In genomic region chr2:108448678-108449409, GRCh38 we compare ENCODE assay signal across 8 cellular contexts. TPM values are rescaled to one million over a fixed set of nuclear protein-coding genes. Genes with fewer than 3 reads are reported as not detected.
A peak's percentile ranks its signal among the peaks of the same experiment; 100 is the strongest.
DNase-seq lines count a peak whose midpoint lies in the region; ATAC-seq and TF ChIP-seq lines count a peak whose summit lies in the region.

TSS of gene GCC2 (plus strand) at chr2:108449206. CDS start at chr2:108449275, 69 bp downstream.

- H3K27me3 Mint-ChIP-seq in naive thymus-derived CD4-positive, alpha-beta T cell: no peaks in the 10 kb centered on the region
- H3K27me3 Mint-ChIP-seq in stimulated activated memory B cell treated with anti-CD40 and anti-IgM and Interleukin-4, amounts not matched to agents 10 μg/mL and 1 μg/mL and 100 μg/mL, for 72 hours: no peaks in the 10 kb centered on the region

- intact Hi-C loops in naive thymus-derived CD4-positive, alpha-beta T cell (cut with micrococcal nuclease): loop anchor here (1.0 to 5.0 kb wide), 8 partner anchors 16 to 1166 kb away; partner anchors contain the start of genes CCDC138 (in 2 of the 2), LIMS1 (in 2 of the 2), RANBP2 (in 2 of the 2) and SOWAHC (in 1 of the 2)

- H3K4me1 ChIP-seq in fibroblast of lung (ENCODE audit: control insufficient read depth, extremely low read depth, insufficient read depth, low read length): peaks cover 2% of the 10 kb centered on the region
- H3K4me1 ChIP-seq in naive thymus-derived CD4-positive, alpha-beta T cell (ENCODE audit: control insufficient read depth in 2 of 2, insufficient read depth in 2 of 2, low read length in 2 of 2): peaks cover 15 to 23% of the 10 kb centered on the region in 2 donors

- CTCF ChIA-PET in naive thymus-derived CD4-positive, alpha-beta T cell (lab: Charles Lee): no interaction called here

- DNase-seq in EH (ENCODE audit: low read depth) (peak; percentile 92), GOT3 (lab: John Stamatoyannopoulos, UW) (peak; percentile 78), LHCN-M2 (ENCODE audit: low read depth) (peak; percentile 87), RPMI7951 (ENCODE audit: low read depth) (peak; percentile 90), activated T-helper 1 cell treated with Interleukin-2 at 50 U/mL for 16 hours (ENCODE audit: low read depth) (peak; percentile 95), fibroblast of lung (ENCODE audit: low read depth in 2 of 2) (peak; percentile 90 to 94)
- DNase-seq in naive thymus-derived CD4-positive, alpha-beta T cell: peak; percentile 92 to 98 (median 96)

- POLR2A ChIA-PET in naive thymus-derived CD4-positive, alpha-beta T cell (lab: Charles Lee): interaction anchor here (1.0 to 2.5 kb wide), 6 partner anchors 8 to 270 kb away, joined by 3 to 8 read pairs (median 6); partner anchors contain the start of gene RANBP2

- H3K27ac ChIP-seq in fibroblast of lung (ENCODE audit: insufficient read depth, low read length): peak within 1 kb of the TSS; percentile 96
- H3K27ac ChIP-seq in naive thymus-derived CD4-positive, alpha-beta T cell (ENCODE audit: low read depth, low read length): peak within 1 kb of the TSS; percentile 97

- peaks cover 2% of the 10 kb centered on the region for H3K79me2 ChIP-seq in fibroblast of lung (ENCODE audit: control insufficient read depth, insufficient read depth, low read length)

- ATAC-seq in naive thymus-derived CD4-positive, alpha-beta T cell: peak; percentile 98
- ATAC-seq in stimulated activated memory B cell treated with anti-CD40 and anti-IgM and Interleukin-4, amounts not matched to agents 10 μg/mL and 1 μg/mL and 100 μg/mL, for 72 hours: peak; percentile 100

- no peak for TF ChIP-seq CTCF in fibroblast of lung (conservative IDR thresholded peaks at IDR 0.05 in 1 of 2, IDR thresholded peaks at IDR 0.05 in 1 of 2; ENCODE audit: low read depth in 1 of 2, low read length in 2 of 2)

- peak within 1 kb of the TSS; percentile 86 for H3K9ac ChIP-seq in fibroblast of lung (ENCODE audit: insufficient read depth, low read length)

- H3K4me1 Mint-ChIP-seq in naive thymus-derived CD4-positive, alpha-beta T cell: peaks cover 18 to 54% (median 46%) of the 10 kb centered on the region in 7 donors
- H3K4me1 Mint-ChIP-seq in stimulated activated memory B cell treated with anti-CD40 and anti-IgM and Interleukin-4, amounts not matched to agents 10 μg/mL and 1 μg/mL and 100 μg/mL, for 72 hours: peaks cover 31% of the 10 kb centered on the region

- peaks cover 2% of the 10 kb centered on the region for H3K36me3 ChIP-seq in fibroblast of lung (ENCODE audit: control insufficient read depth, insufficient read depth, low read length)
- peaks cover 10 to 32% (median 20%) of the 10 kb centered on the region in 3 experiments for H3K36me3 ChIP-seq in naive thymus-derived CD4-positive, alpha-beta T cell (ENCODE audit: control insufficient read depth in 2 of 3, insufficient read depth in 3 of 3, low read length in 3 of 3)

- peak within 1 kb of the TSS; percentile 82 to 98 (median 92) for H3K4me3 ChIP-seq in fibroblast of lung (replicated peaks in 1 of 4; ENCODE audit: control extremely low read depth in 1 of 4, insufficient read depth in 1 of 4, low read depth in 3 of 4, low read length in 4 of 4)
- peak within 1 kb of the TSS; percentile 99 for H3K4me3 ChIP-seq in naive thymus-derived CD4-positive, alpha-beta T cell (ENCODE audit: low read length)

- H3K27me3 ChIP-seq in fibroblast of lung (ENCODE audit: control insufficient read depth, insufficient read depth, low read length): no peaks in the 10 kb centered on the region
- H3K27me3 ChIP-seq in naive thymus-derived CD4-positive, alpha-beta T cell (ENCODE audit: control insufficient read depth in 2 of 2, insufficient read depth in 2 of 2, low read length in 2 of 2): no peaks in the 10 kb centered on the region

- peak within 1 kb of the TSS; percentile 97 to 100 (median 98) for H3K27ac Mint-ChIP-seq in naive thymus-derived CD4-positive, alpha-beta T cell
- peak within 1 kb of the TSS; percentile 91 for H3K27ac Mint-ChIP-seq in stimulated activated memory B cell treated with anti-CD40 and anti-IgM and Interleukin-4, amounts not matched to agents 10 μg/mL and 1 μg/mL and 100 μg/mL, for 72 hours

- H3K4me3 Mint-ChIP-seq in naive thymus-derived CD4-positive, alpha-beta T cell: peak within 1 kb of the TSS; percentile 93 to 100 (median 97)
- peak within 1 kb of the TSS; percentile 96 for H3K4me3 Mint-ChIP-seq in stimulated activated memory B cell treated with anti-CD40 and anti-IgM and Interleukin-4, amounts not matched to agents 10 μg/mL and 1 μg/mL and 100 μg/mL, for 72 hours

- H3K36me3 Mint-ChIP-seq in naive thymus-derived CD4-positive, alpha-beta T cell: peaks cover 4 to 29% (median 14%) of the 10 kb centered on the region in 5 donors
- peaks cover 20% of the 10 kb centered on the region for H3K36me3 Mint-ChIP-seq in stimulated activated memory B cell treated with anti-CD40 and anti-IgM and Interleukin-4, amounts not matched to agents 10 μg/mL and 1 μg/mL and 100 μg/mL, for 72 hours

- H2AFZ ChIP-seq in fibroblast of lung (ENCODE audit: low read length): peak within 1 kb of the TSS; percentile 92

- H3K4me2 ChIP-seq in fibroblast of lung (ENCODE audit: extremely low read depth, insufficient read depth, low read length): peak within 1 kb of the TSS; percentile 84

- peaks cover 0 to 6% (median 0%) of the 10 kb centered on the region in 11 donors for H3K9me3 Mint-ChIP-seq in naive thymus-derived CD4-positive, alpha-beta T cell
- no peaks in the 10 kb centered on the region for H3K9me3 Mint-ChIP-seq in stimulated activated memory B cell treated with anti-CD40 and anti-IgM and Interleukin-4, amounts not matched to agents 10 μg/mL and 1 μg/mL and 100 μg/mL, for 72 hours

- H4K20me1 ChIP-seq in fibroblast of lung (ENCODE audit: control insufficient read depth, extremely low read depth, insufficient read depth, low read length): no peaks in the 10 kb centered on the region

- H3K9me3 ChIP-seq in fibroblast of lung (ENCODE audit: control insufficient read depth, insufficient read depth, low read depth, low read length): no peaks in the 10 kb centered on the region
- no peaks in the 10 kb centered on the region for H3K9me3 ChIP-seq in naive thymus-derived CD4-positive, alpha-beta T cell (ENCODE audit: control insufficient read depth in 2 of 3, low read length in 3 of 3)

RNA-seq across cellular contexts. Expression of gene GCC2, which starts in this region (rescaled TPM):
- total RNA-seq in LHCN-M2 (2014; rRNA removed) (11.7 and 18.0 TPM in 2 replicates), fibroblast of lung (23.6 and 26.4 TPM in 2 replicates)
- polyA plus RNA-seq in LHCN-M2 (2012): 4.3 TPM
- 10.7 and 18.1 TPM in 2 replicates for total RNA-seq in RPMI7951 (2014; rRNA removed; shearing (Covaris generic))
- polyA plus RNA-seq in fibroblast of lung: 9.4 and 16.3 TPM in 2 replicates
- 8.5 and 15.3 TPM in 2 replicates for polyA plus RNA-seq in fibroblast of lung (2012)
- polyA minus RNA-seq in fibroblast of lung (ENCODE audit: low replicate concordance): 0.39 and 0.63 TPM in 2 replicates
- 100 to 1,000 TPM in 4 of 5 experiments, 10 to 100 TPM in 1; 45.3 to 229 (median 117) TPM for total RNA-seq in naive thymus-derived CD4-positive, alpha-beta T cell
- polyA plus RNA-seq in naive thymus-derived CD4-positive, alpha-beta T cell: 100 to 1,000 TPM in 1 of 2 donors, 10 to 100 TPM in 1; 84.8 to 100 TPM

Comparison
In these comparisons a context has a peak if more than half of its experiments do, and no peak if none do; other contexts are left out.
1. Peak in every context shown above with its lines: DNase-seq, ATAC-seq, H3K4me3 ChIP-seq and H3K27ac ChIP-seq.